ENCODE assay signal across 20 cellular contexts in the genomic region with DNA sequence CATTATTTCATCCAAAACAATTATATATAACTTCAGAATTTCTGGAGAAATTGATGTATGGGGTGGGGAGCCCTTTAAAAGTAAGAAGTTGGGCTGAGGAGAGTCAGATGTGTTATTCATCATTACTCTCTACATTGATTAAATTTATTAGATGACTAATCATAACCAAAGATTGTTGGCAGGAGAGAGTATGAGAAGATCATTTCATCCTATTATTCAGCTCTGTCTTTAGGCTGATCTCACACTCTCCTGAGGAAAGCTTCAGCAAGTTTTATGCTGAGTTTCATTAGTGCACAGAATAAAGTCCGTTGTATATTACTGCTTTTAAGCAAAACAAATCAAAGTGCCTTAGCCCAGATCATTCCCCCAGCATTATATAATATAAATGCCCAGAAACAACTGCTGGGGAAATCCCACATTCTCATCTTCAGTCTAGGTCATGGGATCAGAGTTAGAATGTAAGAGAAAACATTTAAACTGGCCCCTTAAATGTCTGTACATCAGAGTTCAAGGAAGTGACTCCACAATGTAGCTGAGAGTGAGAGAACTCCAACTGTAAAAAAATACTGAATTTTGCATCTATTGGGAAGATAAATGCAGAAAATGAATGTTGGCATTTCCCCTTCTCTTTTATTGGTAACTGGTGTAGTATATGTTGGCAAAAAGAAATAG.
DNase-seq lines count a peak whose midpoint lies in the region; ATAC-seq and TF ChIP-seq lines count a peak whose summit lies in the region.
"Had no signal": no experiment of that assay in that cellular context is flagged by ENCODE, and none has a peak within 500 bp of the region (broad histone marks: within the 10 kb centered on the region; RNA-seq: fewer than 3 reads in every experiment).

No MANE protein-coding gene starts in this region.

- H2AFZ ChIP-seq in SK-N-SH (ENCODE audit: low read depth) (peak overlapping the region; percentile 57; the same call in 1 of the 2 replicates), osteoblast (ENCODE audit: low read length) (no peak overlapping the region)
- H2AFZ ChIP-seq: PC-9 had no signal

- ATAC-seq in HG03097 (IDR thresholded peaks at IDR 0.05; ENCODE audit: low FRiP score, unreplicated experiment) = no peak
- no peak for ATAC-seq in HG02588 (IDR thresholded peaks at IDR 0.05; ENCODE audit: unreplicated experiment)
- ATAC-seq: K562 had no signal

- no peaks in the 10 kb centered on the region for H4K20me1 ChIP-seq in SK-N-SH (ENCODE audit: insufficient read depth)
- no peaks in the 10 kb centered on the region for H4K20me1 ChIP-seq in osteoblast (ENCODE audit: insufficient read depth, low read length)

- H3K79me2 ChIP-seq in SK-N-SH (ENCODE audit: insufficient read depth) = no peaks in the 10 kb centered on the region
- H3K79me2 ChIP-seq in osteoblast (ENCODE audit: insufficient read depth, low read length) = no peaks in the 10 kb centered on the region

- WGBS in SK-N-SH (ENCODE audit: low lambda C conversion rate) = 25% methylated on average over 1 of the region's 1 CpG

- CTCF ChIA-PET in SK-N-SH (lab: Yijun Ruan, JAX) = interaction anchor here (2.5 kb wide), 1 partner anchor 214 kb away, joined by 8 read pairs; no protein-coding TSS in a partner anchor

- H3K4me3 ChIP-seq in SK-N-SH (ENCODE audit: low read depth in 2 of 2, low read length in 1 of 2) (no peak overlapping the region; a peak in 1 of 4 replicates), choroid plexus epithelial cell (ENCODE audit: low read depth, low read length) (no peak overlapping the region), osteoblast (ENCODE audit: insufficient read depth, low read length) (no peak overlapping the region)
- H3K4me3 ChIP-seq: K562, PC-9, SJSA1 had no signal

- TF ChIP-seq CTCF in SK-N-SH (IDR thresholded peaks at IDR 0.05) (no peak), choroid plexus epithelial cell (conservative IDR thresholded peaks at IDR 0.05; ENCODE audit: low read depth, low read length) (no peak), osteoblast (IDR thresholded peaks at IDR 0.05; ENCODE audit: extremely low read depth, low read depth, low read length) (no peak)

- no peaks in the 10 kb centered on the region for H3K27me3 ChIP-seq in SK-N-SH (ENCODE audit: insufficient read depth)
- no peaks in the 10 kb centered on the region for H3K27me3 ChIP-seq in osteoblast (ENCODE audit: insufficient read depth, low read length)
- H3K27me3 ChIP-seq: SJSA1 had no signal

- TF ChIP-seq EP300 in SK-N-SH (IDR thresholded peaks at IDR 0.05; ENCODE audit: borderline replicate concordance in 1 of 2, low read depth in 1 of 2, low read length in 1 of 2) = 0 out of 4 replicates have a peak, but pooled peaks of 1 of the 2 experiments have one; percentile 28

- POLR2A ChIA-PET in SK-N-SH (lab: Yijun Ruan, JAX) = no interaction called here

- DNase-seq in ELR (ENCODE audit: low read depth) (peak; percentile 58), SK-N-SH (no peak), choroid plexus epithelial cell (ENCODE audit: low read depth) (peak; percentile 69), osteoblast (ENCODE audit: insufficient read length, low spot score, missing footprints) (peak; percentile 68), cortex of kidney (lab: John Stamatoyannopoulos, UW) (no peak), HPDE6-E6E7 (ENCODE audit: extremely low spot score) (no peak)
- DNase-seq: AML-193, DMS 273 treated with DMSO at 0.1 percent for 48 hours, H9, MV-4-11, NCI-H1417 treated with DMSO at 0.1 percent for 48 hours, NCI-H2081, NCI-H510A, NCI-H82, PC-9 had no signal

- TF ChIP-seq RAD21 in SK-N-SH (IDR thresholded peaks at IDR 0.05; ENCODE audit: low read length) = no peak

- H3K4me1 ChIP-seq in SK-N-SH (ENCODE audit: control insufficient read depth in 1 of 2, insufficient read depth in 2 of 2, low read depth in 1 of 2, low read length in 1 of 2) (no peaks in the 10 kb centered on the region; a peak in 1 of 4 replicates), osteoblast (ENCODE audit: insufficient read depth, low read length) (peaks cover 6% of the 10 kb centered on the region)
- H3K4me1 ChIP-seq: SJSA1 had no signal

- H3K27ac ChIP-seq in SK-N-SH (ENCODE audit: low read depth in 2 of 2, low read length in 1 of 2) = peak overlapping the region; percentile 28 to 73; a peak in 3 of 4 replicates
- H3K27ac ChIP-seq in osteoblast (ENCODE audit: low read depth, low read length) = no peak overlapping the region
- H3K27ac ChIP-seq: HL-60, PC-9, SJSA1 had no signal

- H3K9me3 ChIP-seq in SK-N-SH (no peaks in the 10 kb centered on the region), osteoblast (ENCODE audit: low read depth, low read length) (no peaks in the 10 kb centered on the region)
- H3K9me3 ChIP-seq: SJSA1 had no signal

- H3K9me2 ChIP-seq in SK-N-SH = no peaks in the 10 kb centered on the region

- H3K9ac ChIP-seq in SK-N-SH = no peak overlapping the region; the same call in 1 of the 2 replicates

- H3F3A ChIP-seq in SK-N-SH (replicated peaks; ENCODE audit: insufficient read depth) = no peaks in the 10 kb centered on the region

- H3K4me2 ChIP-seq in SK-N-SH (peak overlapping the region; percentile 54), osteoblast (ENCODE audit: insufficient read depth, low read length) (peak overlapping the region; percentile 30)
- H3K4me2 ChIP-seq: PC-9 had no signal

- H3K36me3 ChIP-seq in SK-N-SH (replicated peaks in 1 of 2; ENCODE audit: control insufficient read depth in 1 of 2, insufficient read depth in 2 of 2, low read length in 1 of 2) = no peaks in the 10 kb centered on the region
- no peaks in the 10 kb centered on the region for H3K36me3 ChIP-seq in osteoblast (ENCODE audit: insufficient read depth, low read length)
- H3K36me3 ChIP-seq: SJSA1 had no signal

TF ChIP-seq in SK-N-SH, 30 proteins besides CTCF, POLR2A, EP300 and RAD21 (continues in another document):
- TF ChIP-seq ELF1 (IDR thresholded peaks at IDR 0.05) (no peak), TEAD4 (IDR thresholded peaks at IDR 0.05; ENCODE audit: borderline replicate concordance, insufficient read depth) (no peak), RCOR1 (IDR thresholded peaks at IDR 0.05; ENCODE audit: low read length) (no peak), TAF1 (IDR thresholded peaks at IDR 0.05; ENCODE audit: borderline replicate concordance, low read depth, low read length) (no peak), NFIC (IDR thresholded peaks at IDR 0.05; ENCODE audit: borderline replicate concordance) (peak; percentile 20; the same call in 1 of the 2 replicates), GATA2 (CRISPR knock-in tag; IDR thresholded peaks at IDR 0.05) (no peak), POLR2AphosphoS5 (IDR thresholded peaks at IDR 0.05; ENCODE audit: low read depth, low read length) (no peak), JUND (IDR thresholded peaks at IDR 0.05) (0 out of 2 replicates have a peak, but pooled peaks have one; percentile 23), FOXM1 (IDR thresholded peaks at IDR 0.05; ENCODE audit: low read depth) (no peak), TCF12 (IDR thresholded peaks at IDR 0.05) (peak; percentile 46), FOXJ3 (CRISPR knock-in tag; IDR thresholded peaks at IDR 0.05) (no peak), GABPA (IDR thresholded peaks at IDR 0.05; ENCODE audit: low read depth) (no peak)
- TF ChIP-seq, protein P1, sequence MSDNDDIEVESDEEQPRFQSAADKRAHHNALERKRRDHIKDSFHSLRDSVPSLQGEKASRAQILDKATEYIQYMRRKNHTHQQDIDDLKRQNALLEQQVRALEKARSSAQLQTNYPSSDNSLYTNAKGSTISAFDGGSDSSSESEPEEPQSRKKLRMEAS (IDR thresholded peaks at IDR 0.05; ENCODE audit: low read depth) = no peak
- TF ChIP-seq, protein P2, sequence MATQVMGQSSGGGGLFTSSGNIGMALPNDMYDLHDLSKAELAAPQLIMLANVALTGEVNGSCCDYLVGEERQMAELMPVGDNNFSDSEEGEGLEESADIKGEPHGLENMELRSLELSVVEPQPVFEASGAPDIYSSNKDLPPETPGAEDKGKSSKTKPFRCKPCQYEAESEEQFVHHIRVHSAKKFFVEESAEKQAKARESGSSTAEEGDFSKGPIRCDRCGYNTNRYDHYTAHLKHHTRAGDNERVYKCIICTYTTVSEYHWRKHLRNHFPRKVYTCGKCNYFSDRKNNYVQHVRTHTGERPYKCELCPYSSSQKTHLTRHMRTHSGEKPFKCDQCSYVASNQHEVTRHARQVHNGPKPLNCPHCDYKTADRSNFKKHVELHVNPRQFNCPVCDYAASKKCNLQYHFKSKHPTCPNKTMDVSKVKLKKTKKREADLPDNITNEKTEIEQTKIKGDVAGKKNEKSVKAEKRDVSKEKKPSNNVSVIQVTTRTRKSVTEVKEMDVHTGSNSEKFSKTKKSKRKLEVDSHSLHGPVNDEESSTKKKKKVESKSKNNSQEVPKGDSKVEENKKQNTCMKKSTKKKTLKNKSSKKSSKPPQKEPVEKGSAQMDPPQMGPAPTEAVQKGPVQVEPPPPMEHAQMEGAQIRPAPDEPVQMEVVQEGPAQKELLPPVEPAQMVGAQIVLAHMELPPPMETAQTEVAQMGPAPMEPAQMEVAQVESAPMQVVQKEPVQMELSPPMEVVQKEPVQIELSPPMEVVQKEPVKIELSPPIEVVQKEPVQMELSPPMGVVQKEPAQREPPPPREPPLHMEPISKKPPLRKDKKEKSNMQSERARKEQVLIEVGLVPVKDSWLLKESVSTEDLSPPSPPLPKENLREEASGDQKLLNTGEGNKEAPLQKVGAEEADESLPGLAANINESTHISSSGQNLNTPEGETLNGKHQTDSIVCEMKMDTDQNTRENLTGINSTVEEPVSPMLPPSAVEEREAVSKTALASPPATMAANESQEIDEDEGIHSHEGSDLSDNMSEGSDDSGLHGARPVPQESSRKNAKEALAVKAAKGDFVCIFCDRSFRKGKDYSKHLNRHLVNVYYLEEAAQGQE (IDR thresholded peaks at IDR 0.05; ENCODE audit: low read depth, low read length) = no peak
- TF ChIP-seq, protein P3, sequence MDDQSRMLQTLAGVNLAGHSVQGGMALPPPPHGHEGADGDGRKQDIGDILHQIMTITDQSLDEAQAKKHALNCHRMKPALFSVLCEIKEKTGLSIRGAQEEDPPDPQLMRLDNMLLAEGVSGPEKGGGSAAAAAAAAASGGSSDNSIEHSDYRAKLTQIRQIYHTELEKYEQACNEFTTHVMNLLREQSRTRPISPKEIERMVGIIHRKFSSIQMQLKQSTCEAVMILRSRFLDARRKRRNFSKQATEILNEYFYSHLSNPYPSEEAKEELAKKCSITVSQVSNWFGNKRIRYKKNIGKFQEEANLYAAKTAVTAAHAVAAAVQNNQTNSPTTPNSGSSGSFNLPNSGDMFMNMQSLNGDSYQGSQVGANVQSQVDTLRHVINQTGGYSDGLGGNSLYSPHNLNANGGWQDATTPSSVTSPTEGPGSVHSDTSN (IDR thresholded peaks at IDR 0.05) = peak; percentile 66; the same call in 1 of the 2 replicates
- TF ChIP-seq, protein P4, sequence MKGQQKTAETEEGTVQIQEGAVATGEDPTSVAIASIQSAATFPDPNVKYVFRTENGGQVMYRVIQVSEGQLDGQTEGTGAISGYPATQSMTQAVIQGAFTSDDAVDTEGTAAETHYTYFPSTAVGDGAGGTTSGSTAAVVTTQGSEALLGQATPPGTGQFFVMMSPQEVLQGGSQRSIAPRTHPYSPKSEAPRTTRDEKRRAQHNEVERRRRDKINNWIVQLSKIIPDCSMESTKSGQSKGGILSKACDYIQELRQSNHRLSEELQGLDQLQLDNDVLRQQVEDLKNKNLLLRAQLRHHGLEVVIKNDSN (IDR thresholded peaks at IDR 0.05; ENCODE audit: borderline replicate concordance, low read depth) = no peak

Comparison
In these comparisons a context has a peak if more than half of its experiments do, and no peak if none do; other contexts are left out.
1. DNase-seq: peak in ELR (single experiment), choroid plexus epithelial cell (single experiment) and osteoblast (single experiment); none in SK-N-SH (single experiment), cortex of kidney (single experiment) and HPDE6-E6E7 (single experiment).